Comparison of ENCODE assay signal across 1 cellular context in genomic region chr19:36687214-36688056, GRCh38.
TF ChIP-seq lines count a peak whose summit lies in the region.

Gene ZNF567 (plus strand): TSS chr19:36687612. CDS start chr19:36694868, 7,256 bp downstream.

TF ChIP-seq in HepG2, 621 proteins besides CTCF, POLR2A, EP300 and RAD21 (continued from another document and continues in another):
- TF ChIP-seq ZNF280B (CRISPR knock-in tag; IDR thresholded peaks at IDR 0.05; ENCODE audit: borderline replicate concordance) (peak; percentile 45; the same call in 1 of the 2 replicates), STAT5B (CRISPR knock-in tag; IDR thresholded peaks at IDR 0.05) (no peak), ZNF737 (CRISPR knock-in tag; IDR thresholded peaks at IDR 0.05; ENCODE audit: borderline replicate concordance) (no peak), TEAD3 (CRISPR knock-in tag; optimal IDR thresholded peaks at IDR 0.05; ENCODE audit: borderline replicate concordance) (peak; percentile 51), ASH2L (IDR thresholded peaks at IDR 0.05; ENCODE audit: insufficient read length, low read depth, low read length) (peak; percentile 77), TMF1 (CRISPR knock-in tag; IDR thresholded peaks at IDR 0.05; ENCODE audit: low read depth) (no peak), KAT8 (CRISPR knock-in tag; IDR thresholded peaks at IDR 0.05) (peak; percentile 91), TFDP1 (CRISPR knock-in tag; IDR thresholded peaks at IDR 0.05; ENCODE audit: borderline replicate concordance) (peak; percentile 56; the same call in 1 of the 2 replicates), IRF1 (CRISPR knock-in tag; IDR thresholded peaks at IDR 0.05; ENCODE audit: low read depth) (no peak), BHLHE40 (IDR thresholded peaks at IDR 0.05; ENCODE audit: low read length) (no peak), PCBP2 (optimal IDR thresholded peaks at IDR 0.05; ENCODE audit: low read depth, low read length, poor library complexity, severe bottlenecking) (no peak), CCDC6 (CRISPR knock-in tag; IDR thresholded peaks at IDR 0.05) (no peak), ZC3H4 (CRISPR knock-in tag; IDR thresholded peaks at IDR 0.05; ENCODE audit: borderline replicate concordance) (no peak; the same call in 1 of the 2 replicates), JUND (CRISPR knock-in tag; IDR thresholded peaks at IDR 0.05) (no peak), GLMP (CRISPR knock-in tag; IDR thresholded peaks at IDR 0.05; ENCODE audit: borderline replicate concordance) (no peak), ZNF329 (CRISPR knock-in tag; IDR thresholded peaks at IDR 0.05; ENCODE audit: low read depth) (no peak), TAF1 (CRISPR knock-in tag; IDR thresholded peaks at IDR 0.05) (peak; percentile 64), REST (IDR thresholded peaks at IDR 0.05; ENCODE audit: borderline replicate concordance in 1 of 2, low read depth in 1 of 2, low read length in 2 of 2) (no peak), REPIN1 (CRISPR knock-in tag; IDR thresholded peaks at IDR 0.05; ENCODE audit: borderline replicate concordance, low read depth) (peak; percentile 96), SMAD9 (CRISPR knock-in tag; IDR thresholded peaks at IDR 0.05) (no peak), ZNF567 (CRISPR knock-in tag; IDR thresholded peaks at IDR 0.05; ENCODE audit: borderline replicate concordance) (0 out of 2 replicates have a peak, but pooled peaks have one; percentile 64), ZEB1 (IDR thresholded peaks at IDR 0.05; ENCODE audit: insufficient replicate concordance, low read depth) (peak; percentile 28), YEATS2 (CRISPR knock-in tag; IDR thresholded peaks at IDR 0.05; ENCODE audit: borderline replicate concordance) (peak; percentile 95), ZNF710 (CRISPR knock-in tag; IDR thresholded peaks at IDR 0.05; ENCODE audit: borderline replicate concordance) (no peak), ZIK1 (CRISPR knock-in tag; IDR thresholded peaks at IDR 0.05; ENCODE audit: borderline replicate concordance, low read depth) (no peak), SALL1 (CRISPR knock-in tag; IDR thresholded peaks at IDR 0.05) (peak; percentile 68; the same call in 1 of the 2 replicates), PTBP1 (IDR thresholded peaks at IDR 0.05; ENCODE audit: low read depth, low read length, poor library complexity, severe bottlenecking) (no peak), ZMYM4 (CRISPR knock-in tag; IDR thresholded peaks at IDR 0.05) (peak; percentile 78), FOSL1 (CRISPR knock-in tag; IDR thresholded peaks at IDR 0.05; ENCODE audit: borderline replicate concordance) (0 out of 2 replicates have a peak, but pooled peaks have one; percentile 37), TBL1XR1 (IDR thresholded peaks at IDR 0.05; ENCODE audit: borderline replicate concordance, low read length, partially characterized antibody) (no peak), NR2F1 (CRISPR knock-in tag; IDR thresholded peaks at IDR 0.05) (no peak), NFIB (CRISPR knock-in tag; IDR thresholded peaks at IDR 0.05; ENCODE audit: borderline replicate concordance) (no peak), NCOR1 (IDR thresholded peaks at IDR 0.05; ENCODE audit: borderline replicate concordance, low read length) (peak; percentile 84; the same call in 1 of the 2 replicates), ZNF782 (CRISPR knock-in tag; IDR thresholded peaks at IDR 0.05; ENCODE audit: borderline replicate concordance) (0 out of 2 replicates have a peak, but pooled peaks have one; percentile 20), ZNF788 (CRISPR knock-in tag; IDR thresholded peaks at IDR 0.05; ENCODE audit: borderline replicate concordance) (no peak), ZNF572 (CRISPR knock-in tag; IDR thresholded peaks at IDR 0.05) (peak; percentile 66; the same call in 1 of the 2 replicates), MLXIP (CRISPR knock-in tag; IDR thresholded peaks at IDR 0.05; ENCODE audit: borderline replicate concordance) (0 out of 2 replicates have a peak, but pooled peaks have one; percentile 29), ZNF800 (CRISPR knock-in tag; IDR thresholded peaks at IDR 0.05) (0 out of 2 replicates have a peak, but pooled peaks have one; percentile 57), SPEN (CRISPR knock-in tag; IDR thresholded peaks at IDR 0.05; ENCODE audit: low read depth) (peak; percentile 100), JUN (CRISPR knock-in tag; IDR thresholded peaks at IDR 0.05) (0 out of 2 replicates have a peak, but pooled peaks have one; percentile 11), ZNF101 (CRISPR knock-in tag; IDR thresholded peaks at IDR 0.05; ENCODE audit: borderline replicate concordance, low read depth) (no peak), TARDBP (CRISPR knock-in tag; IDR thresholded peaks at IDR 0.05) (peak; percentile 91), ZNF660 (CRISPR knock-in tag; IDR thresholded peaks at IDR 0.05; ENCODE audit: borderline replicate concordance, low read depth) (no peak), ZNF580 (CRISPR knock-in tag; IDR thresholded peaks at IDR 0.05; ENCODE audit: borderline replicate concordance, low read depth) (no peak), MEIS2 (CRISPR knock-in tag; IDR thresholded peaks at IDR 0.05) (no peak), RFXAP (CRISPR knock-in tag; IDR thresholded peaks at IDR 0.05; ENCODE audit: borderline replicate concordance) (peak; percentile 76), CERS6 (CRISPR knock-in tag; IDR thresholded peaks at IDR 0.05) (no peak), PLRG1 (conservative IDR thresholded peaks at IDR 0.05) (no peak)
